ENCODE assay signal across 1 cellular context in genomic region chr3:179967622-179968021, GRCh38.
TF ChIP-seq lines count a peak whose summit lies in the region.

No MANE protein-coding gene starts in this region.

TF ChIP-seq in GM12878, 131 proteins besides CTCF, POLR2A, EP300 and RAD21 (continued from another document and continues in another):
- TF ChIP-seq TAF1 (IDR thresholded peaks at IDR 0.05; ENCODE audit: borderline replicate concordance, low read depth, low read length) (0 out of 2 replicates have a peak, but pooled peaks have one; percentile 16), IKZF1 (conservative IDR thresholded peaks at IDR 0.05) (no peak), ATF3 (IDR thresholded peaks at IDR 0.05; ENCODE audit: borderline replicate concordance, extremely low read depth, low read depth, low read length) (no peak), CEBPZ (IDR thresholded peaks at IDR 0.05; ENCODE audit: low read depth, low read length) (no peak), MEF2B (IDR thresholded peaks at IDR 0.05; ENCODE audit: partially characterized antibody, poor library complexity, severe bottlenecking) (peak; percentile 35), POU2F2 (IDR thresholded peaks at IDR 0.05; ENCODE audit: borderline replicate concordance, low read depth, low read length) (peak; percentile 98), POLR2AphosphoS2 (IDR thresholded peaks at IDR 0.05; ENCODE audit: low read depth, low read length) (no peak), SMC3 (IDR thresholded peaks at IDR 0.05; ENCODE audit: borderline replicate concordance, low read length) (no peak), MTA2 (IDR thresholded peaks at IDR 0.05; ENCODE audit: low read depth) (no peak; the same call in 1 of the 2 replicates), REST (IDR thresholded peaks at IDR 0.05; ENCODE audit: low read depth, low read length) (no peak), ESRRA (IDR thresholded peaks at IDR 0.05; ENCODE audit: low read length) (no peak), BHLHE40 (IDR thresholded peaks at IDR 0.05; ENCODE audit: borderline replicate concordance in 1 of 2, low read depth in 2 of 2, low read length in 1 of 2) (peak in 1 of 2 experiments; percentile 29; a peak in 1 of 4 replicates), TCF7 (IDR thresholded peaks at IDR 0.05; ENCODE audit: borderline replicate concordance) (no peak), RUNX3 (IDR thresholded peaks at IDR 0.05; ENCODE audit: low read length) (peak; percentile 38; the same call in 1 of the 2 replicates), SKIL (IDR thresholded peaks at IDR 0.05; ENCODE audit: low read depth, poor library complexity, severe bottlenecking) (no peak), ATF7 (IDR thresholded peaks at IDR 0.05; ENCODE audit: low read depth) (no peak), BCL11A (IDR thresholded peaks at IDR 0.05; ENCODE audit: low read depth, low read length) (no peak), ZBTB33 (IDR thresholded peaks at IDR 0.05) (no peak), MEF2A (IDR thresholded peaks at IDR 0.05; ENCODE audit: insufficient read depth, low read depth, low read length) (no peak), SP1 (IDR thresholded peaks at IDR 0.05; ENCODE audit: low read depth, low read length) (peak; percentile 65), ATF2 (IDR thresholded peaks at IDR 0.05; ENCODE audit: low read length) (peak; percentile 34; the same call in 1 of the 2 replicates), CHD1 (IDR thresholded peaks at IDR 0.05; ENCODE audit: low read depth, low read length) (no peak), MYB (IDR thresholded peaks at IDR 0.05; ENCODE audit: borderline replicate concordance, low read depth, low read length) (no peak), RELB (IDR thresholded peaks at IDR 0.05; ENCODE audit: low read depth) (peak; percentile 58; the same call in 1 of the 2 replicates), RAD51 (IDR thresholded peaks at IDR 0.05) (no peak), ZNF687 (IDR thresholded peaks at IDR 0.05) (0 out of 2 replicates have a peak, but pooled peaks have one; percentile 14), BRCA1 (IDR thresholded peaks at IDR 0.05; ENCODE audit: low read depth, low read length) (no peak), CHD4 (IDR thresholded peaks at IDR 0.05) (no peak), BACH1 (IDR thresholded peaks at IDR 0.05; ENCODE audit: borderline replicate concordance) (no peak), MLLT1 (IDR thresholded peaks at IDR 0.05) (0 out of 2 replicates have a peak, but pooled peaks have one; percentile 26), CBX5 (IDR thresholded peaks at IDR 0.05; ENCODE audit: low read depth) (no peak), HDGF (IDR thresholded peaks at IDR 0.05) (no peak), ZNF384 (IDR thresholded peaks at IDR 0.05; ENCODE audit: borderline replicate concordance, low read depth, low read length) (no peak), SUZ12 (IDR thresholded peaks at IDR 0.05; ENCODE audit: unreplicated experiment) (no peak), KAT2A (conservative IDR thresholded peaks at IDR 0.05; ENCODE audit: control insufficient read depth, low read depth, low read length) (no peak), PAX5 (IDR thresholded peaks at IDR 0.05; ENCODE audit: borderline replicate concordance, low read depth, low read length) (no peak), SMARCA5 (IDR thresholded peaks at IDR 0.05) (no peak)
